Comparison of ENCODE assay signal across 30 cellular contexts in genomic region chr18:50439460-50440015, GRCh38.
"Had no signal": no experiment of that assay in that cellular context is flagged by ENCODE, and none has a peak within 500 bp of the region (broad histone marks: within the 10 kb centered on the region; RNA-seq: fewer than 3 reads in every experiment).

No MANE protein-coding gene starts in this region.

- H3K27me3 Mint-ChIP-seq: activated naive CD8-positive, alpha-beta T cell had no signal

- DNase-seq: activated CD4-positive, alpha-beta T cell treated with anti-CD3 and anti-CD28 coated beads for 36 hours; activated CD4-positive, alpha-beta T cell treated with anti-CD3 and anti-CD28 coated beads, Interleukin-2, amount 10 ng/mL, durations not matched to agents 7 days and 5 days; activated CD4-positive, alpha-beta T cell treated with anti-CD3 and anti-CD28 coated beads, Interleukin-2, amount 50 U/mL, for 48 hours; activated CD8-positive, alpha-beta T cell treated with anti-CD3 and anti-CD28 coated beads, Interleukin-2, amount 10 ng/mL, durations not matched to agents 7 days and 5 days; activated gamma-delta T cell treated with Interleukin-2 at 50 U/mL for 16 hours; activated naive CD4-positive, alpha-beta T cell treated with anti-CD3 and anti-CD28 coated beads for 36 hours; activated T-cell treated with anti-CD3 and anti-CD28 coated beads, Interleukin-2, amount 50 U/mL, for 24 hours; amygdala; cerebellar nuclear complex; NCI-H1417 treated with DMSO at 0.1 percent for 48 hours; NCI-H187 treated with DMSO at 0.1 percent for 48 hours; NCI-H2081; NCI-H2171 treated with DMSO at 0.1 percent for 48 hours; NCI-H2227 treated with DMSO at 0.1 percent for 48 hours; NCI-H446; NCI-H526 treated with DMSO at 0.1 percent for 48 hours; NK-92 treated with Interleukin-12 subunit alpha and Interleukin-12 subunit beta, amount 100 ng/mL, for 24 hours; PC-3; Peyer's patch; RPMI8226; SHP77 treated with DMSO at 0.1 percent for 48 hours; SK-N-SH had no signal

- H3K4me3 Mint-ChIP-seq: activated CD4-positive, alpha-beta T cell treated with anti-CD3 and anti-CD28 coated beads for 36 hours; activated CD4-positive, alpha-beta T cell treated with anti-CD3 and anti-CD28 coated beads, Interleukin-2, amount 10 ng/mL, durations not matched to agents 7 days and 5 days; activated CD8-positive, alpha-beta T cell treated with anti-CD3 and anti-CD28 coated beads, Interleukin-2, amount 10 ng/mL, durations not matched to agents 7 days and 5 days; activated naive CD4-positive, alpha-beta T cell treated with anti-CD3 and anti-CD28 coated beads for 36 hours; activated naive CD8-positive, alpha-beta T cell; activated T-cell treated with anti-CD3 and anti-CD28 coated beads, Interleukin-2, amount 50 U/mL, for 24 hours; activated T-helper 1 cell treated with anti-CD3 and anti-CD28 coated beads, Interleukin-12 subunit alpha, Interleukin-12 subunit beta, Interleukin-2, Interleukin-4 antibody, amounts not matched to agents 30 ng/mL and 10 ng/mL and 1 ng/mL, durations not matched to agents 14 hours and 24 hours and 36 hours; T-helper 1 cell treated with Interleukin-12 subunit alpha and Interleukin-12 subunit beta and Interleukin-4 antibody, amounts not matched to agents 30 μg/mL and 1 μg/mL, for 36 hours; T-helper 2 cell treated with Interferon-gamma antibody and Interleukin-4, amounts not matched to agents 5 μg/mL and 100 μg/mL, for 36 hours had no signal

- H3K36me3 ChIP-seq: ascending aorta, Peyer's patch, SJSA1 had no signal

- H3K27ac Mint-ChIP-seq: activated CD4-positive, alpha-beta T cell treated with anti-CD3 and anti-CD28 coated beads for 36 hours; activated CD4-positive, alpha-beta T cell treated with anti-CD3 and anti-CD28 coated beads, Interleukin-2, amount 10 ng/mL, durations not matched to agents 7 days and 5 days; activated CD8-positive, alpha-beta T cell treated with anti-CD3 and anti-CD28 coated beads, Interleukin-2, amount 10 ng/mL, durations not matched to agents 7 days and 5 days; activated naive CD4-positive, alpha-beta T cell treated with anti-CD3 and anti-CD28 coated beads for 36 hours; activated naive CD8-positive, alpha-beta T cell; activated T-cell treated with anti-CD3 and anti-CD28 coated beads, Interleukin-2, amount 50 U/mL, for 24 hours; activated T-helper 1 cell treated with anti-CD3 and anti-CD28 coated beads, Interleukin-12 subunit alpha, Interleukin-12 subunit beta, Interleukin-2, Interleukin-4 antibody, amounts not matched to agents 30 ng/mL and 10 ng/mL and 1 ng/mL, durations not matched to agents 14 hours and 24 hours and 36 hours; T-helper 1 cell treated with Interleukin-12 subunit alpha and Interleukin-12 subunit beta and Interleukin-4 antibody, amounts not matched to agents 30 μg/mL and 1 μg/mL, for 36 hours; T-helper 2 cell treated with Interferon-gamma antibody and Interleukin-4, amounts not matched to agents 5 μg/mL and 100 μg/mL, for 36 hours had no signal

- H3K9me3 Mint-ChIP-seq: activated CD4-positive, alpha-beta T cell treated with anti-CD3 and anti-CD28 coated beads, Interleukin-2, amount 10 ng/mL, durations not matched to agents 7 days and 5 days; activated T-helper 1 cell treated with anti-CD3 and anti-CD28 coated beads, Interleukin-12 subunit alpha, Interleukin-12 subunit beta, Interleukin-2, Interleukin-4 antibody, amounts not matched to agents 30 ng/mL and 10 ng/mL and 1 ng/mL, durations not matched to agents 14 hours and 24 hours and 36 hours; T-helper 2 cell treated with Interferon-gamma antibody and Interleukin-4, amounts not matched to agents 5 μg/mL and 100 μg/mL, for 36 hours had no signal

- H3K27ac ChIP-seq: ascending aorta, Peyer's patch, SJSA1 had no signal

- H3K9me3 ChIP-seq: ascending aorta, SJSA1, SK-N-SH had no signal

- H3K4me1 Mint-ChIP-seq: activated CD4-positive, alpha-beta T cell treated with anti-CD3 and anti-CD28 coated beads for 36 hours; activated CD4-positive, alpha-beta T cell treated with anti-CD3 and anti-CD28 coated beads, Interleukin-2, amount 10 ng/mL, durations not matched to agents 7 days and 5 days had no signal

- H3K4me1 ChIP-seq: ascending aorta, Peyer's patch, SJSA1 had no signal

- H3K4me2 ChIP-seq: SK-N-SH had no signal

- H3K9ac ChIP-seq: SK-N-SH had no signal

- FAIRE-seq: TTC549 had no signal

- H3K4me3 ChIP-seq: ascending aorta, Peyer's patch, SJSA1 had no signal

- ATAC-seq: activated CD4-positive, alpha-beta T cell treated with anti-CD3 and anti-CD28 coated beads for 36 hours; activated CD4-positive, CD25-positive, alpha-beta regulatory T cell treated with anti-CD3 and anti-CD28 coated beads, Interleukin-2, amount 50 U/mL, for 24 hours; activated CD8-positive, alpha-beta T cell treated with anti-CD3 and anti-CD28 coated beads, Interleukin-2, amount 10 ng/mL, durations not matched to agents 7 days and 5 days; PC-3 had no signal

- H3K36me3 Mint-ChIP-seq: activated naive CD8-positive, alpha-beta T cell had no signal

- H3K27me3 ChIP-seq: ascending aorta, Peyer's patch had no signal
